Comparison of ENCODE assay signal across 10 cellular contexts in the genomic region with DNA sequence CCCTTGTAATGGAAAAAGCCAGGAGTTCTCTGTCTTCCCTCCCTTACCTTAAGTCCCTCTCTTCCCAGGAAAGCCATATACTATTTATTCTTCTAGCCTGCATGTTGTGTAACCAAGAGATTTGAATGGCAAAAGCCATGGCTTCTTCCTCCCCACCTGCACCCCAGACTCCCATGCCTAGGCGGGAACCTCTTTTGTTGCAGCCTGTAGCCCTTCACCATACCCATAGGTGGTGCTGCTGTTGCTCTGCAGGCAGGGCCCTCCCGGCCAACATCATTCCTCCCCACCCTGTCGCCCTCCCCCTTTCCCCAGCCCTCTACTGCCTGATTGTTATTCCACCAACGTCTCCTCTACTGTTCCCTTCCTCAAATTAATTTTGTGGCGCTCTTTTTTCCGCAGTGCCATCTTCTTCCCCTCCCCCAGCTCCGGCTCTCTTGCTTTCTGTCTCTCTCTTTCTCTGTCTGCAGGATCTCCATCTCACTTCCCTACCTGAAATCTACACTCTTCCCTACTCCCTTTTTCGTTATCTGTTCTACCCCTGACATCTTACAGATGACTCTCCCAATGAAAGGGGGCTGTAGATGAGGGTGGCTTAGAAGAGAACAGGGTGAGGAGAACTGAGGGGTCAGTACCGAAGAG. TPM values are rescaled to one million over a fixed set of nuclear protein-coding genes. Genes with fewer than 3 reads are reported as not detected.
A peak's percentile ranks its signal among the peaks of the same experiment; 100 is the strongest.
DNase-seq lines count a peak whose midpoint lies in the region; ATAC-seq, FAIRE-seq and TF ChIP-seq lines count a peak whose summit lies in the region.
"Had no signal": no experiment of that assay in that cellular context is flagged by ENCODE, and none has a peak within 500 bp of the region (broad histone marks: within the 10 kb centered on the region; RNA-seq: fewer than 3 reads in every experiment).

No MANE protein-coding gene starts in this region.

- no peaks in the 10 kb centered on the region for H3K36me3 ChIP-seq in colonic mucosa

- no peak for TF ChIP-seq POLR2A in lower leg skin (IDR thresholded peaks at IDR 0.05)

- H3K4me1 Mint-ChIP-seq in natural killer cell treated with Interleukin-12 subunit alpha and Interleukin-12 subunit beta and Interleukin-15 and Interleukin-18, amount 100 ng/mL, for 72 hours (ENCODE audit: low read depth in 2 of 2), result peaks cover 10 to 16% of the 10 kb centered on the region in 2 donors

- no peak overlapping the region for H3K27ac Mint-ChIP-seq in natural killer cell treated with Interleukin-12 subunit alpha and Interleukin-12 subunit beta and Interleukin-15 and Interleukin-18, amount 100 ng/mL, for 72 hours
- H3K27ac Mint-ChIP-seq: naive thymus-derived CD8-positive, alpha-beta T cell; T-cell had no signal

- intact Hi-C loops in colonic mucosa (cut with DNase I), result no loop called here
- intact Hi-C loops in lower leg skin (cut with DNase I; ENCODE audit: low total_unique reads), result no loop called here

- no peak for FAIRE-seq in HTR-8/SVneo (lab: Jason Lieb, UNC)

- H3K4me3 Mint-ChIP-seq in natural killer cell treated with Interleukin-12 subunit alpha and Interleukin-12 subunit beta and Interleukin-15 and Interleukin-18, amount 100 ng/mL, for 72 hours, result no peak overlapping the region
- H3K4me3 Mint-ChIP-seq: naive thymus-derived CD8-positive, alpha-beta T cell; T-cell had no signal

- no peak overlapping the region for H3K4me3 ChIP-seq in colonic mucosa
- no peak overlapping the region for H3K4me3 ChIP-seq in lower leg skin (ENCODE audit: low read depth, poor library complexity, severe bottlenecking)

- ATAC-seq in HG03571 (IDR thresholded peaks at IDR 0.05; ENCODE audit: unreplicated experiment), result no peak
- no peak for ATAC-seq in natural killer cell treated with Interleukin-12 subunit alpha and Interleukin-12 subunit beta and Interleukin-15 and Interleukin-18, amount 100 ng/mL, for 72 hours

- H3K9me3 ChIP-seq in colonic mucosa, result no peaks in the 10 kb centered on the region

- TF ChIP-seq CTCF in colonic mucosa (IDR thresholded peaks at IDR 0.05) (no peak), lower leg skin (IDR thresholded peaks at IDR 0.05) (no peak)

- 59% methylated on average over 9 of the region's 9 CpGs for WGBS in lower leg skin, 2 donors

- H3K36me3 Mint-ChIP-seq in natural killer cell treated with Interleukin-12 subunit alpha and Interleukin-12 subunit beta and Interleukin-15 and Interleukin-18, amount 100 ng/mL, for 72 hours, result peaks cover 8% of the 10 kb centered on the region

- no peaks in the 10 kb centered on the region for H3K9me3 Mint-ChIP-seq in natural killer cell treated with Interleukin-12 subunit alpha and Interleukin-12 subunit beta and Interleukin-15 and Interleukin-18, amount 100 ng/mL, for 72 hours
- H3K9me3 Mint-ChIP-seq: naive thymus-derived CD8-positive, alpha-beta T cell; T-cell had no signal

- H3K27ac ChIP-seq in colonic mucosa, result no peak overlapping the region

- H3K4me1 ChIP-seq in colonic mucosa, result no peaks in the 10 kb centered on the region

- DNase-seq in DMS79 (lab: John Stamatoyannopoulos, UW) (peak; percentile 48), HTR-8/SVneo (ENCODE audit: insufficient read length, low spot score) (peak; percentile 9), SHP77 (lab: John Stamatoyannopoulos, UW) (peak; percentile 85 to 89), glomerular visceral epithelial cell (ENCODE audit: extremely low spot score) (peak; percentile 6), colonic mucosa (no peak), lower leg skin (ENCODE audit: low spot score in 2 of 2) (no peak)
- no peak for DNase-seq in natural killer cell treated with Interleukin-12 subunit alpha and Interleukin-12 subunit beta and Interleukin-15 and Interleukin-18, amount 100 ng/mL, for 72 hours (ENCODE audit: low spot score)
- DNase-seq: naive thymus-derived CD8-positive, alpha-beta T cell; T-cell had no signal

- H3K9ac ChIP-seq in colonic mucosa (ENCODE audit: low read depth in 2 of 2, low read length in 2 of 2), result no peak overlapping the region

- H3K27me3 ChIP-seq in colonic mucosa, result no peaks in the 10 kb centered on the region

- H3K27me3 Mint-ChIP-seq in natural killer cell treated with Interleukin-12 subunit alpha and Interleukin-12 subunit beta and Interleukin-15 and Interleukin-18, amount 100 ng/mL, for 72 hours, result no peaks in the 10 kb centered on the region
- H3K27me3 Mint-ChIP-seq: naive thymus-derived CD8-positive, alpha-beta T cell; T-cell had no signal

RNA-seq across cellular contexts. Expression of a gene that starts 13.8 kb away (rescaled TPM):
- total RNA-seq in colonic mucosa (10 to 100 TPM; 21.4 to 27.6 TPM), lower leg skin (10 to 100 TPM; 34.0 to 41.7 (median 37.3) TPM)
- 10 to 100 TPM; 65.6 to 65.7 TPM for total RNA-seq in natural killer cell treated with Interleukin-12 subunit alpha and Interleukin-12 subunit beta and Interleukin-15 and Interleukin-18, amount 100 ng/mL, for 72 hours

RNA-seq across cellular contexts. Expression of a gene that starts 47.9 kb away (rescaled TPM):
- total RNA-seq in colonic mucosa (1 to 10 TPM in 1 of 2 donors, not detected in 1; 1.2 TPM), lower leg skin (under 1 TPM in 3 of 4 donors, not detected in 1; 0.06 to 0.13 (median 0.08) TPM)
- total RNA-seq in natural killer cell treated with Interleukin-12 subunit alpha and Interleukin-12 subunit beta and Interleukin-15 and Interleukin-18, amount 100 ng/mL, for 72 hours, result not detected
- total RNA-seq: naive thymus-derived CD8-positive, alpha-beta T cell; T-cell had no signal

Comparison
In these comparisons a context has a peak if more than half of its experiments do, and no peak if none do; other contexts are left out.
1. DNase-seq: peak in DMS79 (single experiment), HTR-8/SVneo (single experiment), SHP77 (2 of 2) and glomerular visceral epithelial cell (single experiment); none in colonic mucosa (single experiment), lower leg skin (0 of 2) and natural killer cell treated with Interleukin-12 subunit alpha and Interleukin-12 subunit beta and Interleukin-15 and Interleukin-18, amount 100 ng/mL, for 72 hours (single experiment).